In genomic region chr13:94966380-94966779, GRCh38 we compare ENCODE assay signal across 1 cellular context.
TF ChIP-seq lines count a peak whose summit lies in the region.

No MANE protein-coding gene starts in this region.

TF ChIP-seq in SK-N-SH, 30 proteins besides CTCF, POLR2A, EP300 and RAD21 (continued from another document):
- TF ChIP-seq REST (IDR thresholded peaks at IDR 0.05; ENCODE audit: low read depth, low read length) (no peak), ELF1 (IDR thresholded peaks at IDR 0.05) (no peak), MAX (IDR thresholded peaks at IDR 0.05; ENCODE audit: low read depth) (no peak), YY1 (IDR thresholded peaks at IDR 0.05; ENCODE audit: low read depth) (no peak), JUND (IDR thresholded peaks at IDR 0.05) (no peak), RXRA (IDR thresholded peaks at IDR 0.05; ENCODE audit: borderline replicate concordance, low read depth) (no peak), MXI1 (IDR thresholded peaks at IDR 0.05; ENCODE audit: low read depth, low read length) (no peak), FOXM1 (IDR thresholded peaks at IDR 0.05; ENCODE audit: low read depth) (no peak), SIN3A (IDR thresholded peaks at IDR 0.05; ENCODE audit: borderline replicate concordance, low read depth, low read length) (no peak), IRF3 (IDR thresholded peaks at IDR 0.05; ENCODE audit: low read depth, low read length) (no peak), TCF12 (IDR thresholded peaks at IDR 0.05) (no peak)
